Comparison of ENCODE assay signal across 14 cellular contexts in the genomic region with DNA sequence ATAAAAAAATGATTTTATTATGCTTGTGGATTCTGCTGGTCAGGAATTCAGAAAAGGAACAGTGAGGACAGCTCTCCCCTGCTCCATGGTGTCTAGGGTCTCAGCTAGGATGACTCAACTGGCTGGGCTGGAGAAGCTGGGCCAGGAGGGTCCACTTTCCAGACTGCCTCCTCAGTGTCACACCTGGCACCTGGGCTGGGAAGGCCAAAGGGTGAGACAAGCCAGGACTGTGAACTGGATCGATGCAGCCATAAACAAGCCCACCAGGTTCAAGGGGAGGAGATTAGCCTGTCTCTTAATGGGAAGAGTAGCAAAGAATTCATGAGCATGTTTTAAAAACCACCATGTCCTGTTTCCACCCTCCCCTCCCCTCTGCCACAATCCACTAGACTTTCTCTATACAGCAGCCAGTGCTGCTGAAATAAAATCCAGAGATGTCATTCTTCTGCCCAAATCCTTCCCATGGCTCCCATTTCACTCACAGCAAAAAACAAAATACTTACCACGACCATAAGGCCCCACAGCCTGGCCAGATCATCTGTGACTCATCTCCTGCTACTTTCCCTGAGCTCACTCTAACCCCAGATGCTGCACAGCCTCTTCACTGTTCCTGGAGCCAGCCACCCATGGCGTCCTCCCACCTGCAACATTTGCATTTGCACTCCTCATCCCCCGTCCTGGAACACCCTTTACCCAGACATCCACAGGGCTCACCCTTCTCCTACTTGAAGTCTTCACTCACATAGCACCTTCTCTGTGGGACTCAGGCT. TPM values are rescaled to one million over a fixed set of nuclear protein-coding genes. Genes with fewer than 3 reads are reported as not detected.
DNase-seq lines count a peak whose midpoint lies in the region; ATAC-seq and TF ChIP-seq lines count a peak whose summit lies in the region.
"Had no signal": no experiment of that assay in that cellular context is flagged by ENCODE, and none has a peak within 500 bp of the region (broad histone marks: within the 10 kb centered on the region; RNA-seq: fewer than 3 reads in every experiment).

No MANE protein-coding gene starts in this region.

- no peaks in the 10 kb centered on the region for H3K27me3 ChIP-seq in brain microvascular endothelial cell (replicated peaks)
- H3K27me3 ChIP-seq in adrenal gland: no peaks in the 10 kb centered on the region
- H3K27me3 ChIP-seq: ovary had no signal

- no peaks in the 10 kb centered on the region for H3K36me3 ChIP-seq in brain microvascular endothelial cell (replicated peaks)
- no peaks in the 10 kb centered on the region for H3K36me3 ChIP-seq in adrenal gland (replicated peaks in 1 of 2)
- H3K36me3 ChIP-seq: ovary had no signal

- no peak for TF ChIP-seq POLR2A in adrenal gland (IDR thresholded peaks at IDR 0.05)

- peaks cover 0 to 5% (median 0%) of the 10 kb centered on the region in 3 donors for H3K9me3 ChIP-seq in adrenal gland (replicated peaks in 1 of 3)
- H3K9me3 ChIP-seq: ovary had no signal

- H3K4me3 ChIP-seq in brain microvascular endothelial cell (ENCODE audit: low read depth, low read length) (no peak overlapping the region), adrenal gland (no peak overlapping the region)
- H3K4me3 ChIP-seq: lung, ovary had no signal

- DNase-seq in ACHN (peak; percentile 32), brain microvascular endothelial cell (peak; percentile 73), iris pigment epithelial cell (ENCODE audit: low read depth) (peak; percentile 36), T-helper 1 cell (no peak), mesenteric fat pad (ENCODE audit: low spot score) (no peak), adrenal gland (no peak)
- DNase-seq: activated naive CD8-positive, alpha-beta T cell treated with anti-CD3 and anti-CD28 coated beads, Interleukin-2, amount 50 U/mL, for 24 hours; DND-41; NCI-H446 treated with DMSO at 0.1 percent for 48 hours; ovary; Right ventricle myocardium superior had no signal

- H3K27ac ChIP-seq in brain microvascular endothelial cell (no peak overlapping the region), adrenal gland (no peak overlapping the region)
- H3K27ac ChIP-seq: ovary had no signal

- in situ Hi-C loops in ACHN (cut with HindIII; ENCODE audit: low pct_ligation_motif_present, low pct_unique_long_range_greater_than_20kb, low sequenced_read_pairs) (no loop called here), brain microvascular endothelial cell (cut with HindIII; ENCODE audit: low pct_ligation_motif_present, low sequenced_read_pairs) (no loop called here)

- no peak for TF ChIP-seq CTCF in brain microvascular endothelial cell (IDR thresholded peaks at IDR 0.05; ENCODE audit: low read depth, low read length, missing control alignments)
- TF ChIP-seq CTCF in adrenal gland (IDR thresholded peaks at IDR 0.05): no peak

- 75 to 79% (median 78%) methylated on average over 3 to 4 of the region's 4 CpGs for WGBS in adrenal gland, 4 donors

- intact Hi-C loops in adrenal gland (cut with DNase I): no loop called here

- peak; percentile 45 for ATAC-seq in HG03469 (IDR thresholded peaks at IDR 0.05; ENCODE audit: unreplicated experiment)
- ATAC-seq in GM19455 (IDR thresholded peaks at IDR 0.05; ENCODE audit: unreplicated experiment): no peak
- ATAC-seq: activated naive CD8-positive, alpha-beta T cell treated with anti-CD3 and anti-CD28 coated beads, Interleukin-2, amount 50 U/mL, for 24 hours had no signal

- no peaks in the 10 kb centered on the region for H3K4me1 ChIP-seq in adrenal gland (replicated peaks in 1 of 2)

RNA-seq across cellular contexts. Expression of gene SPTLC3, which starts 13.8 kb away (rescaled TPM):
- 6.5 TPM for total RNA-seq in mesenteric fat pad
- total RNA-seq in adrenal gland: 10 to 100 TPM in 3 of 8 donors, 1 to 10 TPM in 5; 3.0 to 15.7 (median 8.7) TPM
- 1 to 10 TPM; 1.4 to 9.1 (median 2.2) TPM for polyA plus RNA-seq in adrenal gland

Comparison
In these comparisons a context has a peak if more than half of its experiments do, and no peak if none do; other contexts are left out.
1. DNase-seq: peak in ACHN (single experiment), brain microvascular endothelial cell (single experiment) and iris pigment epithelial cell (single experiment); none in T-helper 1 cell (0 of 5), mesenteric fat pad (single experiment) and adrenal gland (0 of 7).